In the genomic region with DNA sequence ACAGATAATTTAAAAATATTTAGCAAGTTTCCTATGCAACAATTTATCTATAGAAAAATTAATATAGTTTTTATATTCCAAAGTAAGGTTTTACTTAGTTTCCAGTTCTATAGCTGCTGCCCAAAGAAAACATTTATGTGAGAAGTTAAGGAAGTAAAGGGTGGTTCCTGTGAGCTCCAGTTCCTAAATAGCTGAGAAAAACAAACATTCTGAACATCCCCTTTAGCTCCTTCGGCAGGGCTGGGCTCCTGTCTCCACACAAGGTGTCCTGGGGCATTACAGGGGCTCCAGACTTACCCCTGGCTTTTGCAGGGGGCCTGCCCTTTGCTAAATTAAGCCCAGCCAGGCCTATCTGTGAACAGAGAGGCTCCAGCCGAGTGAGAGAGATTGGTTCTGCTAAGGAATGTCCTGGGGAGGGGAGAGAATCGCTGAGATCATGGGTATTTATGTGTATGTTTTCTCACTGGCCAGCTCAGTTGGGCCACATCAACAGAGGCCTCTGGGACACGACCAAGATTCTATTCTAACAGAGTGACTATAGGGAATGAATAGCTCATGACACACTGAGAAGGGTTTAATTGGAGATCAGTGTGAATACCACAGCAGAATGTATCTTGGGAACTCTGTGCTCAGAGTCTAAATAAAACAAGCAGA, we compare ENCODE assay signal across 8 cellular contexts.
A peak's percentile ranks its signal among the peaks of the same experiment; 100 is the strongest.
DNase-seq lines count a peak whose midpoint lies in the region; ATAC-seq, FAIRE-seq and TF ChIP-seq lines count a peak whose summit lies in the region.
"Not testable (repeated sequence)": the region's sequence is repeated elsewhere in the genome, so short reads cannot be mapped to it uniquely, and the experiment has no call there.

No MANE protein-coding gene starts in this region.

- not testable (repeated sequence) for DNase-seq in WTC11 (ENCODE audit: low spot score); endothelial cell of umbilical vein (ENCODE audit: low read depth, low spot score); lower lobe of right lung
- DNase-seq in left cardiac atrium (peak; percentile 21), psoas muscle (peak; percentile 9 to 54)

- dilution Hi-C loops in endothelial cell of umbilical vein (cut with MboI; ENCODE audit: extremely low pct_ligation_motif_present, low sequenced_read_pairs) = not testable (repeated sequence)

- not testable (repeated sequence) for H4K20me1 ChIP-seq in KMS-11 (ENCODE audit: insufficient read depth); endothelial cell of umbilical vein (replicated peaks; ENCODE audit: control insufficient read depth, extremely low read depth, insufficient read depth, low read length)

- POLR2A ChIA-PET in WTC11 (lab: Charles Lee); endothelial cell of umbilical vein (lab: Charles Lee): not testable (repeated sequence)

- H3K27ac ChIP-seq in ACC112 (ENCODE audit: low read depth, low read length) = peak overlapping the region; percentile 51
- H3K27ac ChIP-seq in KMS-11 = peak overlapping the region; percentile 30
- not testable (repeated sequence) for H3K27ac ChIP-seq in endothelial cell of umbilical vein (ENCODE audit: insufficient read depth, low read depth, low read length); lower lobe of right lung
- peak overlapping the region; percentile 81 for H3K27ac ChIP-seq in psoas muscle

- H3K79me2 ChIP-seq in ACC112 (ENCODE audit: control insufficient read depth, insufficient read depth, low read length, unreplicated experiment); KMS-11 (ENCODE audit: insufficient read depth, low read depth); endothelial cell of umbilical vein (ENCODE audit: control insufficient read depth, insufficient read depth, low read length): not testable (repeated sequence)

- H3K9ac ChIP-seq in KMS-11; endothelial cell of umbilical vein (replicated peaks; ENCODE audit: extremely low read depth, insufficient read depth, low read length): not testable (repeated sequence)

- H3K4me1 Mint-ChIP-seq in WTC11; stimulated activated memory B cell treated with anti-CD40 and anti-IgM and Interleukin-4, amounts not matched to agents 10 μg/mL and 1 μg/mL and 100 μg/mL, for 72 hours: not testable (repeated sequence)

- not testable (repeated sequence) for H3K27me3 ChIP-seq in ACC112 (ENCODE audit: insufficient read depth, low read length); KMS-11 (ENCODE audit: insufficient read depth, low read depth); endothelial cell of umbilical vein (ENCODE audit: control insufficient read depth in 2 of 2, insufficient read depth in 2 of 2, low read length in 2 of 2); lower lobe of right lung (ENCODE audit: low read depth); psoas muscle (ENCODE audit: insufficient read depth in 3 of 3, low read length in 2 of 3)

- CTCF ChIA-PET in WTC11 (lab: Charles Lee); endothelial cell of umbilical vein (lab: Charles Lee): not testable (repeated sequence)

- H3K4me2 ChIP-seq in KMS-11 = peak overlapping the region; percentile 47
- not testable (repeated sequence) for H3K4me2 ChIP-seq in endothelial cell of umbilical vein (ENCODE audit: insufficient read depth, low read length)

- BruUV-seq in endothelial cell of umbilical vein (replicated peaks; lab: Mats Ljungman, UMichigan) = not testable (repeated sequence)

- intact Hi-C loops in endothelial cell of umbilical vein (cut with micrococcal nuclease); left cardiac atrium (cut with DNase I); lower lobe of right lung (cut with DNase I); psoas muscle (cut with DNase I): not testable (repeated sequence)

- H3K27me3 Mint-ChIP-seq in WTC11 (ENCODE audit: low read depth); stimulated activated memory B cell treated with anti-CD40 and anti-IgM and Interleukin-4, amounts not matched to agents 10 μg/mL and 1 μg/mL and 100 μg/mL, for 72 hours: not testable (repeated sequence)

- not testable (repeated sequence) for H3K9me3 Mint-ChIP-seq in WTC11; stimulated activated memory B cell treated with anti-CD40 and anti-IgM and Interleukin-4, amounts not matched to agents 10 μg/mL and 1 μg/mL and 100 μg/mL, for 72 hours

- H3K36me3 Mint-ChIP-seq in WTC11; stimulated activated memory B cell treated with anti-CD40 and anti-IgM and Interleukin-4, amounts not matched to agents 10 μg/mL and 1 μg/mL and 100 μg/mL, for 72 hours: not testable (repeated sequence)

- H3K27ac Mint-ChIP-seq in WTC11 = not testable (repeated sequence)
- peak overlapping the region; percentile 66 for H3K27ac Mint-ChIP-seq in stimulated activated memory B cell treated with anti-CD40 and anti-IgM and Interleukin-4, amounts not matched to agents 10 μg/mL and 1 μg/mL and 100 μg/mL, for 72 hours

- not testable (repeated sequence) for H3K36me3 ChIP-seq in ACC112 (ENCODE audit: insufficient read depth, low read length); KMS-11 (ENCODE audit: insufficient read depth); endothelial cell of umbilical vein (ENCODE audit: control insufficient read depth in 2 of 2, extremely low read depth in 1 of 2, insufficient read depth in 2 of 2, low read length in 2 of 2); lower lobe of right lung; psoas muscle (ENCODE audit: insufficient read depth in 1 of 2, low read depth in 1 of 2)

- not testable (repeated sequence) for H3K4me3 ChIP-seq in ACC112 (ENCODE audit: low read depth, low read length); KMS-11 (IDR thresholded peaks at IDR 0.05; ENCODE audit: insufficient read depth, low read depth, low read length); endothelial cell of umbilical vein (replicated peaks in 1 of 3; ENCODE audit: insufficient read depth in 1 of 3, low read depth in 1 of 3, low read length in 3 of 3); lower lobe of right lung; psoas muscle

- H3K4me1 ChIP-seq in ACC112 (ENCODE audit: control insufficient read depth, insufficient read depth, low read length, unreplicated experiment); endothelial cell of umbilical vein (ENCODE audit: control insufficient read depth, extremely low read depth, insufficient read depth, low read length); lower lobe of right lung; psoas muscle: not testable (repeated sequence)
- peaks cover 21% of the 10 kb centered on the region for H3K4me1 ChIP-seq in KMS-11 (ENCODE audit: low read depth, poor library complexity, severe bottlenecking)

- FAIRE-seq in endothelial cell of umbilical vein (lab: Jason Lieb, UNC) = peak; percentile 60

- WGBS in psoas muscle, 3 donors = 0 to 8% (median 5%) methylated on average over 1 to 2 of the region's 4 CpGs

- TF ChIP-seq CTCF in KMS-11 (conservative IDR thresholded peaks at IDR 0.05; ENCODE audit: low read depth, low read length); WTC11 (IDR thresholded peaks at IDR 0.05); endothelial cell of umbilical vein (IDR thresholded peaks at IDR 0.05; ENCODE audit: extremely low read depth in 1 of 2, insufficient read depth in 1 of 2, low read depth in 1 of 2, low read length in 2 of 2); lower lobe of right lung (IDR thresholded peaks at IDR 0.05); psoas muscle (IDR thresholded peaks at IDR 0.05): not testable (repeated sequence)

- not testable (repeated sequence) for H2AFZ ChIP-seq in ACC112 (ENCODE audit: low read length, unreplicated experiment); endothelial cell of umbilical vein (ENCODE audit: low read depth, low read length)
- peak overlapping the region; percentile 38 for H2AFZ ChIP-seq in KMS-11 (ENCODE audit: low read depth)

- H3K9me1 ChIP-seq in endothelial cell of umbilical vein (replicated peaks; ENCODE audit: control insufficient read depth, extremely low read depth, insufficient read depth, low read length) = not testable (repeated sequence)

- ATAC-seq in WTC11 (peak; percentile 86), left cardiac atrium (peak; percentile 90 to 91), lower lobe of right lung (peak; percentile 73 to 74), psoas muscle (peak; percentile 84 to 92 (median 89))
- ATAC-seq in stimulated activated memory B cell treated with anti-CD40 and anti-IgM and Interleukin-4, amounts not matched to agents 10 μg/mL and 1 μg/mL and 100 μg/mL, for 72 hours = not testable (repeated sequence)

- not testable (repeated sequence) for TF ChIP-seq POLR2A in endothelial cell of umbilical vein (IDR thresholded peaks at IDR 0.05; ENCODE audit: low read depth, low read length)

- H3K4me3 Mint-ChIP-seq in WTC11; stimulated activated memory B cell treated with anti-CD40 and anti-IgM and Interleukin-4, amounts not matched to agents 10 μg/mL and 1 μg/mL and 100 μg/mL, for 72 hours: not testable (repeated sequence)

- not testable (repeated sequence) for H3K9me3 ChIP-seq in endothelial cell of umbilical vein (replicated peaks; ENCODE audit: control insufficient read depth, insufficient read depth, low read length); lower lobe of right lung; psoas muscle
